1 cellular context compared by ENCODE assay signal in the genomic region with DNA sequence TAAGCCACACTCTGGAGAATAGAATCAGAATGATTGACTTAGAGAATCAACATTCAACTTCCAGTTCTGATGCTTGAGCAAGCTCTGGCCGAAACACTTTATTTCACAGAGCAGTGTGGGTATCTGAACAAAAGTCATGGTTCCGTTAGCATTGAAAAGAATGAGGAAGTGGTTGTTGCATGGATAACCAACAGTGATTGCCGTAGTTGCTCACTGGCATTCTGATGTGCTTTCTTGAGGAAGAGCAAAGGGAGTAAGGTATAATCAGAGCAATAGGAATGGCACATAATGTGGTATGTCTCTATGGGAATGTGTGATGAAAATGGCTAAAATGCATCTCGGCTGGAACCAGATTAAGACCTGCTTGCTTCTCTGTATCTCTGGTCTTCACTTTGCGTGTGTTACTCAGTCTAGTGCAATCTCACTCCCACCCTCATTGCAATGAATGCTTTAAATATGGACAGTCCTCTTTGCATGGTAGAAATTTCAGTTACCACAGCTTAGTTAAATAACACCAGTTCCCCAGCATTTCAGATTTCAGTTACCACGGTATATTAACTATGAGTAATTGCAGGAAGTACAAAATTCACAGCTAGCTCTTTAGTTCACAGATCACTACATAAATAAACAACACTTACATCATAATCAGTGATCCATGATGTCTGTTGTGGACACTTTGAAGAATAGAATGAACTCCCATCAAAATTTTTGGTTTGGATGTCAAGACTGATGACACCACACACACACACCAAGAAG.
TF ChIP-seq lines count a peak whose summit lies in the region.

No MANE protein-coding gene starts in this region.

TF ChIP-seq in K562, 482 proteins besides CTCF, POLR2A, EP300 and RAD21:
- no peak for TF ChIP-seq CEBPZ (IDR thresholded peaks at IDR 0.05; ENCODE audit: borderline replicate concordance, low read depth, low read length)
- TF ChIP-seq ESRRA (IDR thresholded peaks at IDR 0.05; ENCODE audit: borderline replicate concordance, low read depth): no peak
- peak; percentile 32; the same call in 1 of the 2 replicates for TF ChIP-seq CTBP1 (IDR thresholded peaks at IDR 0.05; ENCODE audit: borderline replicate concordance)
- peak; percentile 98 for TF ChIP-seq SPI1 (IDR thresholded peaks at IDR 0.05; ENCODE audit: borderline replicate concordance, low read depth, low read length)
- TF ChIP-seq ZNF140 (CRISPR knock-in tag; IDR thresholded peaks at IDR 0.05): no peak
- no peak for TF ChIP-seq POLR2B (IDR thresholded peaks at IDR 0.05; ENCODE audit: low read depth, partially characterized antibody)
- no peak for TF ChIP-seq PML (IDR thresholded peaks at IDR 0.05; ENCODE audit: low read length)
- TF ChIP-seq ELF1 (tag; IDR thresholded peaks at IDR 0.05): peak; percentile 23; the same call in 1 of the 2 replicates
